ENCODE assay signal across 16 cellular contexts in genomic region chr5:76637490-76637889, GRCh38. TPM values are rescaled to one million over a fixed set of nuclear protein-coding genes. Genes with fewer than 3 reads are reported as not detected.
DNase-seq lines count a peak whose midpoint lies in the region; ATAC-seq, FAIRE-seq and TF ChIP-seq lines count a peak whose summit lies in the region.
"Had no signal": no experiment of that assay in that cellular context is flagged by ENCODE, and none has a peak within 500 bp of the region (broad histone marks: within the 10 kb centered on the region; RNA-seq: fewer than 3 reads in every experiment).

No MANE protein-coding gene starts in this region.

- H3K9me2 ChIP-seq in MM.1S (replicated peaks; ENCODE audit: insufficient read depth, low read length): no peaks in the 10 kb centered on the region

- H3K79me2 ChIP-seq in MM.1S (ENCODE audit: low read length): no peaks in the 10 kb centered on the region

- no peak for DNase-seq in GM12891 (ENCODE audit: insufficient read length, low spot score)
- no peak for DNase-seq in MM.1S
- no peak for DNase-seq in left lobe of liver (ENCODE audit: low spot score)
- no peak for DNase-seq in DMS 273 treated with DMSO at 0.1 percent for 48 hours (lab: John Stamatoyannopoulos, UW)
- no peak for DNase-seq in NCI-H187 treated with DMSO at 0.1 percent for 48 hours (lab: John Stamatoyannopoulos, UW)
- DNase-seq in lower lobe of right lung: no peak
- DNase-seq: BE2C; Caco-2; CD8-positive, alpha-beta memory T cell; DMS53; H7; IMR-90 had no signal

- ATAC-seq in left lobe of liver (peak; percentile 77), lower lobe of right lung (no peak)
- ATAC-seq: A549, GM23338 had no signal

- TF ChIP-seq POLR2A in GM12891 (IDR thresholded peaks at IDR 0.05; ENCODE audit: low read depth, low read length): no peak

- peak overlapping the region; percentile 54; the same call in 1 of the 2 replicates for H3K9ac ChIP-seq in MM.1S (ENCODE audit: low read length)

- peaks cover 13% of the 10 kb centered on the region; the same call in 1 of the 2 replicates for H3F3A ChIP-seq in MM.1S (ENCODE audit: insufficient read depth, low read length)

- intact Hi-C loops in lower lobe of right lung (cut with DNase I): no loop called here

- TF ChIP-seq CTCF in MM.1S (IDR thresholded peaks at IDR 0.05; ENCODE audit: low read length) (no peak), lower lobe of right lung (IDR thresholded peaks at IDR 0.05) (no peak)

- H3K4me2 ChIP-seq in MM.1S (ENCODE audit: low read depth, low read length): peak overlapping the region; percentile 58
- H3K4me2 ChIP-seq: A549, GM23338 had no signal

- FAIRE-seq in GM12891 (lab: Jason Lieb, UNC): peak; percentile 16
- FAIRE-seq: A549, GM12878 had no signal

- H3K36me3 ChIP-seq in MM.1S (replicated peaks; ENCODE audit: insufficient read depth, low read length) (peaks cover 3% of the 10 kb centered on the region), lower lobe of right lung (no peaks in the 10 kb centered on the region)
- H3K36me3 ChIP-seq: BE2C had no signal

- H4K20me1 ChIP-seq in MM.1S (ENCODE audit: insufficient read depth, low read length): 0 out of 2 replicates have a peak, but pooled peaks cover 3% of the 10 kb centered on the region

- no peak overlapping the region for H2AFZ ChIP-seq in MM.1S (ENCODE audit: low read length)
- H2AFZ ChIP-seq: GM23338 had no signal

- H3K27me3 ChIP-seq in MM.1S (replicated peaks; ENCODE audit: insufficient read depth, low read length) (no peaks in the 10 kb centered on the region), lower lobe of right lung (ENCODE audit: low read depth) (no peaks in the 10 kb centered on the region)
- H3K27me3 ChIP-seq: BE2C had no signal

- H3K27ac ChIP-seq in MM.1S (ENCODE audit: low read length) (peak overlapping the region; percentile 63; the same call in 1 of the 2 replicates), lower lobe of right lung (no peak overlapping the region)
- H3K27ac ChIP-seq: A549, C4-2B had no signal

- no peaks in the 10 kb centered on the region for H3K9me3 ChIP-seq in MM.1S (replicated peaks; ENCODE audit: insufficient read depth, low read length)
- no peaks in the 10 kb centered on the region for H3K9me3 ChIP-seq in lower lobe of right lung
- H3K9me3 ChIP-seq: A549, BE2C, Caco-2 had no signal

- H3K4me1 ChIP-seq in MM.1S (ENCODE audit: low read length): peaks cover 19% of the 10 kb centered on the region
- H3K4me1 ChIP-seq in lower lobe of right lung: peaks cover 4% of the 10 kb centered on the region
- H3K4me1 ChIP-seq: A549, BE2C, Caco-2 had no signal

- H3K4me3 ChIP-seq in MM.1S (ENCODE audit: low read length) (peak overlapping the region; percentile 39), lower lobe of right lung (no peak overlapping the region)
- H3K4me3 ChIP-seq: A549, GM12878, GM23338 had no signal

TF ChIP-seq in GM12891, 5 proteins besides CTCF, POLR2A, EP300 and RAD21:
- TF ChIP-seq PAX5 (IDR thresholded peaks at IDR 0.05; ENCODE audit: insufficient read depth, low read length, severe bottlenecking) (no peak), TAF1 (IDR thresholded peaks at IDR 0.05; ENCODE audit: low read depth, low read length) (no peak)

RNA-seq across cellular contexts. Expression of gene F2RL2, which starts 14.3 kb away (rescaled TPM):
- polyA plus RNA-seq in GM12891 (2012; ENCODE audit: low read depth, missing spikeins): not detected
- total RNA-seq in left lobe of liver (0.28 TPM), lower lobe of right lung (not detected)
- total RNA-seq: Caco-2, GM12878 had no signal
